Comparison of ENCODE assay signal across 8 cellular contexts in the genomic region with DNA sequence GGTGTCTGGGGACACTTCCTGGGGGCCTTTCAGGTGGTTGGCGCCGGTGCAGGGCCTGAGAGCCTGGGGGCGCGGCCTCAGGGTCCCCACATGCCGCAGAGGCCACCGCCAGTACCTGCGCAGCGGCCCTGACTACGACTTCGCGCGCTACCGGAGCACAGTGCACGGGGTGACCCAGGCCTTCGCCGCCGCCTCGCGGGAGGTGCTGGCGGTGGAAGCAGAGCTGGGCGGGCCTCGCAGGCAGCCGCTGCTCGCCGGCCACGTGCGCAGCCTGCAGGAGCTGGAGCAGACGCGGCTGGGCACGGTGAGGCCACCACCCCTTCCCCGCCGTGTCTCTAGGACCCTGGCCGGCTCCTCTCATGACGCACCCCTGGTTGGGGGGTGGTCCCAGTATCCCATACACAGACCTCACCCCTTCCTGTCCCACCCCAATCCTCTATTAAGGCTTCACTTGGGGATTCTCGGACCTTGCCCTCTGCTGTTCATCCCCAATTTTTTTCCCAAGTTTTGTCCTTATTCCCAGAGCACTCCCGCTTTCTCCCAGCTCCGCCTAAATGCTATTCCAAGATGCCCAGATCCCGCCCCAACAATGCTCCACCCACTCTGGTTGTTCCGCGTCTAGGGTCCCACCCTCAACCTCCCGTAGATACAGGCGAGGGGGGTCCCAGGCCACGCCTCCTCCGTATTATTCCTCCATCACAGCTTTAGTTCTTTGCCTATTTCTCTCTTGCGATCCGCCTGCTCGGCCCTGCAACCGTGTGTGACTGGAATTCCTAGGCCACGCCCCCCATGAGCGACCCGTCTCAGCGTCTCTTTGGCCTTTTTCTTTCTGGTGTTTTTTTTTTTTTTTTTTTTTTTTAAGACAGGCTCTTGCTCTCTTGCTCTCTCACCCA. TPM values are rescaled to one million over a fixed set of nuclear protein-coding genes. Genes with fewer than 3 reads are reported as not detected.
DNase-seq lines count a peak whose midpoint lies in the region; ATAC-seq and TF ChIP-seq lines count a peak whose summit lies in the region.

No MANE protein-coding gene starts in this region.

- CTCF ChIA-PET in SK-N-SH (lab: Yijun Ruan, JAX) = interaction anchor here (0.6 to 10.5 kb wide), 51 partner anchors 9 to 398 kb away, joined by 3 to 234 read pairs (median 5); a partner anchor contains a TSS

- H3K9ac ChIP-seq in SK-N-SH = peak overlapping the region; percentile 79

- TF ChIP-seq POLR2A in gastrocnemius medialis (IDR thresholded peaks at IDR 0.05) = no peak

- no peak for TF ChIP-seq EP300 in SK-N-SH (IDR thresholded peaks at IDR 0.05; ENCODE audit: borderline replicate concordance in 1 of 2, low read depth in 1 of 2, low read length in 1 of 2)

- H3K27ac ChIP-seq in KOPT-K1 (ENCODE audit: low read depth, low read length, poor library complexity, severe bottlenecking) = peak overlapping the region; percentile 73
- H3K27ac ChIP-seq in SK-N-SH (ENCODE audit: low read depth in 2 of 2, low read length in 1 of 2) = peak overlapping the region; percentile 69 to 94
- H3K27ac ChIP-seq in gastrocnemius medialis = peak overlapping the region; percentile 84 to 96 (median 94)

- H3K27me3 ChIP-seq in SK-N-SH (ENCODE audit: insufficient read depth) = no peaks in the 10 kb centered on the region
- no peaks in the 10 kb centered on the region for H3K27me3 ChIP-seq in gastrocnemius medialis

- 2% methylated on average over 18 of the region's 52 CpGs for WGBS in SK-N-SH (ENCODE audit: low lambda C conversion rate)

- ATAC-seq in GM21717 (IDR thresholded peaks at IDR 0.05; ENCODE audit: unreplicated experiment) = peak; percentile 19
- peak; percentile 55 for ATAC-seq in gastrocnemius medialis

- no peaks in the 10 kb centered on the region for H3K9me3 ChIP-seq in KOPT-K1 (ENCODE audit: insufficient read depth, low read length, poor library complexity, severe bottlenecking)
- H3K9me3 ChIP-seq in SK-N-SH = no peaks in the 10 kb centered on the region
- no peaks in the 10 kb centered on the region for H3K9me3 ChIP-seq in gastrocnemius medialis

- no peaks in the 10 kb centered on the region for H4K20me1 ChIP-seq in SK-N-SH (ENCODE audit: insufficient read depth)

- H2AFZ ChIP-seq in SK-N-SH (ENCODE audit: low read depth) = peak overlapping the region; percentile 79; the same call in 1 of the 2 replicates

- TF ChIP-seq CTCF in SK-N-SH (IDR thresholded peaks at IDR 0.05) (no peak; the same call in 1 of the 2 replicates), gastrocnemius medialis (IDR thresholded peaks at IDR 0.05 in 4 of 5, conservative IDR thresholded peaks at IDR 0.05 in 1 of 5) (peak; percentile 8 to 35 (median 31))

- intact Hi-C loops in gastrocnemius medialis (cut with DNase I; ENCODE audit: low total_unique reads) = loop anchor here (2.0 to 5.0 kb wide), 4 partner anchors 89 to 353 kb away; a partner anchor contains a TSS

- H3K79me2 ChIP-seq in SK-N-SH (ENCODE audit: insufficient read depth) = peaks cover 10% of the 10 kb centered on the region; the same call in 1 of the 2 replicates

- H3K9me2 ChIP-seq in SK-N-SH = no peaks in the 10 kb centered on the region

- DNase-seq in EH (ENCODE audit: low read depth) (peak; percentile 64), SK-N-SH (peak; percentile 85), amniotic epithelial cell (ENCODE audit: low read depth) (peak; percentile 50), hepatic stellate cell (ENCODE audit: low spot score) (peak; percentile 77), gastrocnemius medialis (peak; percentile 48 to 67), occipital lobe (lab: John Stamatoyannopoulos, UW) (no peak)

- no peak for TF ChIP-seq RAD21 in SK-N-SH (IDR thresholded peaks at IDR 0.05; ENCODE audit: low read length)

- in situ Hi-C loops in gastrocnemius medialis (cut with MboI; ENCODE audit: low sequenced_read_pairs in 4 of 4) = loop anchor here (10.0 to 25.0 kb wide), 4 partner anchors 85 to 265 kb away; a partner anchor contains a TSS

- H3K36me3 ChIP-seq in KOPT-K1 (ENCODE audit: insufficient read depth, low read length) (peaks cover 8% of the 10 kb centered on the region; the same call in 1 of the 2 replicates), SK-N-SH (replicated peaks in 1 of 2; ENCODE audit: control insufficient read depth in 1 of 2, insufficient read depth in 2 of 2, low read length in 1 of 2) (no peaks in the 10 kb centered on the region), gastrocnemius medialis (peaks cover 0 to 12% of the 10 kb centered on the region in 2 donors)

- peak overlapping the region; percentile 83 to 89 for H3K4me3 ChIP-seq in SK-N-SH (ENCODE audit: low read depth in 2 of 2, low read length in 1 of 2)
- H3K4me3 ChIP-seq in gastrocnemius medialis = peak overlapping the region; percentile 67 to 100 (median 88)

- H3K4me2 ChIP-seq in SK-N-SH = peak overlapping the region; percentile 92

- peaks cover 26% of the 10 kb centered on the region for H3F3A ChIP-seq in SK-N-SH (replicated peaks; ENCODE audit: insufficient read depth)

- H3K4me1 ChIP-seq in SK-N-SH (ENCODE audit: control insufficient read depth in 1 of 2, insufficient read depth in 2 of 2, low read depth in 1 of 2, low read length in 1 of 2) (peaks cover 6 to 26% of the 10 kb centered on the region in 2 experiments; a peak in 2 of 4 replicates), gastrocnemius medialis (peaks cover 24 to 25% of the 10 kb centered on the region in 2 donors)

- POLR2A ChIA-PET in SK-N-SH (lab: Yijun Ruan, JAX) = interaction anchor here (0.6 to 2.5 kb wide), 15 partner anchors 12 to 329 kb away, joined by 3 to 20 read pairs (median 3); a partner anchor contains a TSS

TF ChIP-seq in SK-N-SH, 30 proteins besides CTCF, POLR2A, EP300 and RAD21 (continues in another document):
- TF ChIP-seq, protein P1, sequence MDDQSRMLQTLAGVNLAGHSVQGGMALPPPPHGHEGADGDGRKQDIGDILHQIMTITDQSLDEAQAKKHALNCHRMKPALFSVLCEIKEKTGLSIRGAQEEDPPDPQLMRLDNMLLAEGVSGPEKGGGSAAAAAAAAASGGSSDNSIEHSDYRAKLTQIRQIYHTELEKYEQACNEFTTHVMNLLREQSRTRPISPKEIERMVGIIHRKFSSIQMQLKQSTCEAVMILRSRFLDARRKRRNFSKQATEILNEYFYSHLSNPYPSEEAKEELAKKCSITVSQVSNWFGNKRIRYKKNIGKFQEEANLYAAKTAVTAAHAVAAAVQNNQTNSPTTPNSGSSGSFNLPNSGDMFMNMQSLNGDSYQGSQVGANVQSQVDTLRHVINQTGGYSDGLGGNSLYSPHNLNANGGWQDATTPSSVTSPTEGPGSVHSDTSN (IDR thresholded peaks at IDR 0.05) = no peak
- no peak for TF ChIP-seq TEAD4 (IDR thresholded peaks at IDR 0.05; ENCODE audit: borderline replicate concordance, insufficient read depth)
- no peak for TF ChIP-seq TCF12 (IDR thresholded peaks at IDR 0.05)
- 0 out of 2 replicates have a peak, but pooled peaks have one; percentile 4 for TF ChIP-seq SIN3A (IDR thresholded peaks at IDR 0.05; ENCODE audit: borderline replicate concordance, low read depth, low read length)
- no peak for TF ChIP-seq GATA2 (CRISPR knock-in tag; IDR thresholded peaks at IDR 0.05)
- TF ChIP-seq, protein P2, sequence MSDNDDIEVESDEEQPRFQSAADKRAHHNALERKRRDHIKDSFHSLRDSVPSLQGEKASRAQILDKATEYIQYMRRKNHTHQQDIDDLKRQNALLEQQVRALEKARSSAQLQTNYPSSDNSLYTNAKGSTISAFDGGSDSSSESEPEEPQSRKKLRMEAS (IDR thresholded peaks at IDR 0.05; ENCODE audit: low read depth) = peak; percentile 97

RNA-seq across cellular contexts. Expression of a gene that starts 1.0 kb away (rescaled TPM):
- polyA plus RNA-seq in SK-N-SH (2012; rRNA removed) = 109 and 159 TPM in 2 replicates
- polyA plus RNA-seq in SK-N-SH (2012; cell fraction: cytosol; rRNA removed) = 85.3 and 102 TPM in 2 replicates
- 472 and 877 TPM in 2 replicates for polyA plus RNA-seq in SK-N-SH (2012; cell fraction: nucleus; rRNA removed)
- total RNA-seq in gastrocnemius medialis (100 to 1,000 TPM; 163 to 337 (median 187) TPM), occipital lobe (20.0 TPM)

RNA-seq across cellular contexts. Expression of a gene that starts 17.0 kb away (rescaled TPM):
- 0.71 and 0.84 TPM in 2 replicates for polyA plus RNA-seq in SK-N-SH (2012; rRNA removed)
- 0.77 and 1.1 TPM in 2 replicates for polyA plus RNA-seq in SK-N-SH (2012; cell fraction: cytosol; rRNA removed)
- 1.9 TPM in 2 replicates for polyA plus RNA-seq in SK-N-SH (2012; cell fraction: nucleus; rRNA removed)
- total RNA-seq in gastrocnemius medialis (10 to 100 TPM; 14.9 to 61.6 (median 35.3) TPM), occipital lobe (0.94 TPM)

RNA-seq across cellular contexts. Expression of a gene that starts 18.0 kb away (rescaled TPM):
- polyA plus RNA-seq in SK-N-SH (2012; rRNA removed) = 2,690 and 3,026 TPM in 2 replicates
- 2,274 and 2,526 TPM in 2 replicates for polyA plus RNA-seq in SK-N-SH (2012; cell fraction: cytosol; rRNA removed)
- 940 and 1,966 TPM in 2 replicates for polyA plus RNA-seq in SK-N-SH (2012; cell fraction: nucleus; rRNA removed)
- total RNA-seq in gastrocnemius medialis = 100 to 1,000 TPM; 512 to 719 (median 537) TPM
- 530 TPM for total RNA-seq in occipital lobe

RNA-seq across cellular contexts. Expression of a gene that starts 23.0 kb away (rescaled TPM):
- 5.8 and 9.6 TPM in 2 replicates for polyA plus RNA-seq in SK-N-SH (2012; rRNA removed)
- 4.5 and 7.3 TPM in 2 replicates for polyA plus RNA-seq in SK-N-SH (2012; cell fraction: cytosol; rRNA removed)
- 44.4 and 61.6 TPM in 2 replicates for polyA plus RNA-seq in SK-N-SH (2012; cell fraction: nucleus; rRNA removed)
- 1 to 10 TPM in 1 of 4 donors, under 1 TPM in 2, not detected in 1; 0.20 to 2.1 (median 0.36) TPM for total RNA-seq in gastrocnemius medialis
- 34.5 TPM for total RNA-seq in occipital lobe

RNA-seq across cellular contexts. Expression of a gene that starts 32.0 kb away (rescaled TPM):
- 151 and 165 TPM in 2 replicates for polyA plus RNA-seq in SK-N-SH (2012; rRNA removed)
- polyA plus RNA-seq in SK-N-SH (2012; cell fraction: cytosol; rRNA removed) = 73.1 and 118 TPM in 2 replicates
- polyA plus RNA-seq in SK-N-SH (2012; cell fraction: nucleus; rRNA removed) = 148 TPM in 2 replicates
- total RNA-seq in gastrocnemius medialis (100 to 1,000 TPM in 3 of 4 donors, 10 to 100 TPM in 1; 97.1 to 155 (median 106) TPM), occipital lobe (16.4 TPM)
